In genomic region chr4:2934813-2935761, GRCh38 we compare ENCODE assay signal across 8 cellular contexts. TPM values are rescaled to one million over a fixed set of nuclear protein-coding genes. Genes with fewer than 3 reads are reported as not detected.
DNase-seq lines count a peak whose midpoint lies in the region; ATAC-seq and TF ChIP-seq lines count a peak whose summit lies in the region.

No MANE protein-coding gene starts in this region.

- peaks cover 16% of the 10 kb centered on the region for H3K4me1 ChIP-seq in Loucy (ENCODE audit: insufficient read depth, low read length, poor library complexity, severe bottlenecking)

- peak overlapping the region; percentile 80 for H2AFZ ChIP-seq in Loucy (ENCODE audit: low read length)

- peak; percentile 41 for ATAC-seq in GM21825 (IDR thresholded peaks at IDR 0.05; ENCODE audit: unreplicated experiment)

- peaks cover 23% of the 10 kb centered on the region for H3K4me1 Mint-ChIP-seq in nephron

- H3K9me2 ChIP-seq in Loucy (replicated peaks; ENCODE audit: low read depth, low read length) = no peaks in the 10 kb centered on the region

- H3K27me3 Mint-ChIP-seq in nephron (ENCODE audit: low read depth) = no peaks in the 10 kb centered on the region

- peaks cover 20% of the 10 kb centered on the region for H3K36me3 Mint-ChIP-seq in nephron (ENCODE audit: low read depth)

- peaks cover 28% of the 10 kb centered on the region; the same call in 1 of the 2 replicates for H3K79me2 ChIP-seq in Loucy (ENCODE audit: insufficient read depth, low read length)

- peak overlapping the region; percentile 99 for H3K4me3 ChIP-seq in Loucy (ENCODE audit: low read length, poor library complexity, severe bottlenecking)
- peak overlapping the region; percentile 89 for H3K4me3 ChIP-seq in fibroblast of the aortic adventitia (ENCODE audit: low read depth, low read length)

- no peaks in the 10 kb centered on the region for H3F3A ChIP-seq in Loucy (ENCODE audit: low read depth)

- no peaks in the 10 kb centered on the region for H4K20me1 ChIP-seq in Loucy (ENCODE audit: insufficient read depth, low read length, poor library complexity, severe bottlenecking)

- H3K9me3 Mint-ChIP-seq in nephron = no peaks in the 10 kb centered on the region

- H3K4me3 Mint-ChIP-seq in nephron = peak overlapping the region; percentile 85 to 92 (median 90)

- DNase-seq in DMS153 treated with DMSO at 0.1 percent for 48 hours (lab: John Stamatoyannopoulos, UW; ENCODE audit: unreplicated experiment) (peak; percentile 11), RPMI8226 (peak; percentile 92), fibroblast of the aortic adventitia (ENCODE audit: low read depth) (peak; percentile 86)
- peak; percentile 95 for DNase-seq in activated T-helper 9 cell treated with anti-CD3 and anti-CD28 coated beads, Interleukin-2, amount 50 U/mL, for 16 hours (ENCODE audit: low read depth)
- peak; percentile 86 to 96 (median 94) for DNase-seq in stimulated activated naive CD4-positive, alpha-beta T cell (lab: John Stamatoyannopoulos, UW)

- H3K9me3 ChIP-seq in Loucy (ENCODE audit: insufficient read depth, low read depth, low read length) = no peaks in the 10 kb centered on the region

- H3K27ac Mint-ChIP-seq in nephron = peak overlapping the region; percentile 48 to 88 (median 66)

- H3K27me3 ChIP-seq in Loucy (ENCODE audit: insufficient read depth, low read length, poor library complexity, severe bottlenecking) = no peaks in the 10 kb centered on the region

- H3K4me2 ChIP-seq in Loucy (ENCODE audit: low read depth, low read length, poor library complexity, severe bottlenecking) = peak overlapping the region; percentile 87

- TF ChIP-seq CTCF in Loucy (conservative IDR thresholded peaks at IDR 0.05; ENCODE audit: low read length) (no peak), fibroblast of the aortic adventitia (IDR thresholded peaks at IDR 0.05; ENCODE audit: insufficient read depth, low read length) (no peak), nephron (IDR thresholded peaks at IDR 0.05; ENCODE audit: unreplicated experiment in 3 of 3) (no peak)

- peaks cover 33% of the 10 kb centered on the region; the same call in 1 of the 2 replicates for H3K36me3 ChIP-seq in Loucy (ENCODE audit: insufficient read depth, low read length)

- peak overlapping the region; percentile 93 for H3K9ac ChIP-seq in Loucy (ENCODE audit: low read depth, low read length, poor library complexity, severe bottlenecking)

RNA-seq across cellular contexts. Expression of gene NOP14, which starts 28.1 kb away (rescaled TPM):
- total RNA-seq in fibroblast of the aortic adventitia (ENCODE audit: low replicate concordance) = 25.6 and 46.7 TPM in 2 replicates

RNA-seq across cellular contexts. Expression of gene GRK4, which starts 28.3 kb away (rescaled TPM):
- 8.6 and 16.5 TPM in 2 replicates for total RNA-seq in fibroblast of the aortic adventitia (ENCODE audit: low replicate concordance)

Comparison
In these comparisons a context has a peak if more than half of its experiments do, and no peak if none do; other contexts are left out.
1. Peak in every context shown above with its lines: DNase-seq, ATAC-seq and H3K4me3 ChIP-seq.
2. DNase-seq: peak in every context shown above with its lines; median percentile 95 in activated T-helper 9 cell treated with anti-CD3 and anti-CD28 coated beads, Interleukin-2, amount 50 U/mL, for 16 hours; 94 in stimulated activated naive CD4-positive, alpha-beta T cell; 92 in RPMI8226; 86 in fibroblast of the aortic adventitia; 11 in DMS153 treated with DMSO at 0.1 percent for 48 hours.